Comparison of ENCODE assay signal across 8 cellular contexts in genomic region chr12:69254046-69254445, GRCh38. TPM values are rescaled to one million over a fixed set of nuclear protein-coding genes. Genes with fewer than 3 reads are reported as not detected.
A peak's percentile ranks its signal among the peaks of the same experiment; 100 is the strongest.
DNase-seq lines count a peak whose midpoint lies in the region; ATAC-seq, FAIRE-seq and TF ChIP-seq lines count a peak whose summit lies in the region.

No MANE protein-coding gene starts in this region.

- peaks cover 3% of the 10 kb centered on the region; the same call in 1 of the 2 replicates for H3K79me1 ChIP-seq in H1 (ENCODE audit: low read depth, low read length)

- H3K23ac ChIP-seq in H1 (ENCODE audit: insufficient read length) = no peak overlapping the region

- TF ChIP-seq CTCF in CD8-positive, alpha-beta T cell (IDR thresholded peaks at IDR 0.05) = peak; percentile 77
- TF ChIP-seq CTCF in H1 (IDR thresholded peaks at IDR 0.05; ENCODE audit: control extremely low read depth in 1 of 3, insufficient read depth in 1 of 3, low read depth in 1 of 3, low read length in 3 of 3) = peak in 2 of 3 experiments; percentile 46 to 59; a peak in 2 of 4 replicates

- H3K36me3 Mint-ChIP-seq in CD8-positive, alpha-beta T cell = peaks cover 43% of the 10 kb centered on the region
- peaks cover 0 to 28% (median 18%) of the 10 kb centered on the region in 5 donors for H3K36me3 Mint-ChIP-seq in naive thymus-derived CD4-positive, alpha-beta T cell

- peaks cover 47% of the 10 kb centered on the region for H3K4me1 Mint-ChIP-seq in CD8-positive, alpha-beta T cell (ENCODE audit: low read depth)
- peaks cover 19 to 56% (median 54%) of the 10 kb centered on the region in 7 donors for H3K4me1 Mint-ChIP-seq in naive thymus-derived CD4-positive, alpha-beta T cell

- H3K18ac ChIP-seq in H1 (ENCODE audit: extremely low read depth, low read length) = no peak overlapping the region

- H3K4me3 Mint-ChIP-seq in CD8-positive, alpha-beta T cell = no peak overlapping the region
- no peak overlapping the region for H3K4me3 Mint-ChIP-seq in naive thymus-derived CD4-positive, alpha-beta T cell

- H3K56ac ChIP-seq in H1 (replicated peaks; ENCODE audit: insufficient read length, low read depth, low read length) = no peak overlapping the region

- H3K4me1 ChIP-seq in CD8-positive, alpha-beta T cell (ENCODE audit: insufficient read depth, low read length) = peaks cover 13% of the 10 kb centered on the region
- peaks cover 0 to 3% (median 0%) of the 10 kb centered on the region in 4 experiments; a peak in 1 of 7 replicates for H3K4me1 ChIP-seq in H1 (replicated peaks in 1 of 4; ENCODE audit: control insufficient read depth in 3 of 4, insufficient read depth in 4 of 4, low read length in 3 of 4)
- H3K4me1 ChIP-seq in naive thymus-derived CD4-positive, alpha-beta T cell (ENCODE audit: control insufficient read depth in 2 of 2, insufficient read depth in 2 of 2, low read length in 2 of 2) = peaks cover 0 to 4% of the 10 kb centered on the region in 2 donors

- intact Hi-C loops in CD8-positive, alpha-beta T cell (cut with DNase I, micrococcal nuclease) = loop anchor here (1.0 kb wide), 2 partner anchors 15 to 100 kb away; partner anchors contain the start of gene CPSF6 (in 1 of the 2)
- intact Hi-C loops in naive thymus-derived CD4-positive, alpha-beta T cell (cut with micrococcal nuclease) = loop anchor here (1.0 to 10.0 kb wide), 6 partner anchors 15 to 1209 kb away; partner anchors contain the start of gene CPSF6 (in 2 of the 2)
- intact Hi-C loops in sciatic nerve (cut with DNase I) = no loop called here

- H2BK12ac ChIP-seq in H1 (ENCODE audit: low read depth, low read length) = no peak overlapping the region

- peaks cover 3 to 79% of the 10 kb centered on the region in 2 experiments; a peak in 3 of 4 replicates for H3K79me2 ChIP-seq in H1 (ENCODE audit: control insufficient read depth in 1 of 2, insufficient read depth in 2 of 2, low read length in 2 of 2)

- peak; percentile 70 to 72 for TF ChIP-seq RAD21 in H1 (IDR thresholded peaks at IDR 0.05 in 1 of 2, conservative IDR thresholded peaks at IDR 0.05 in 1 of 2; ENCODE audit: low read depth in 2 of 2, low read length in 2 of 2)

- H4K5ac ChIP-seq in H1 (ENCODE audit: insufficient read length, low read depth, low read length) = no peak overlapping the region

- ATAC-seq in CD8-positive, alpha-beta T cell = peak; percentile 93
- peak; percentile 76 for ATAC-seq in GM18517 (IDR thresholded peaks at IDR 0.05; ENCODE audit: unreplicated experiment)
- ATAC-seq in HG03378 (IDR thresholded peaks at IDR 0.05; ENCODE audit: unreplicated experiment) = peak; percentile 67
- ATAC-seq in naive thymus-derived CD4-positive, alpha-beta T cell = peak; percentile 94
- ATAC-seq in sciatic nerve = no peak

- no peaks in the 10 kb centered on the region for H3K9me3 Mint-ChIP-seq in CD8-positive, alpha-beta T cell
- H3K9me3 Mint-ChIP-seq in naive thymus-derived CD4-positive, alpha-beta T cell = no peaks in the 10 kb centered on the region

- FAIRE-seq in RCC 7860 (lab: Jason Lieb, UNC) (peak; percentile 32), H1 (lab: Jason Lieb, UNC) (no peak)

- no peak overlapping the region for H2AFZ ChIP-seq in H1 (ENCODE audit: low read length)

- H3K9me3 ChIP-seq in CD8-positive, alpha-beta T cell (ENCODE audit: low read length) = no peaks in the 10 kb centered on the region
- H3K9me3 ChIP-seq in H1 (ENCODE audit: insufficient read depth in 2 of 2, low read depth in 1 of 2, low read length in 1 of 2) = no peaks in the 10 kb centered on the region
- H3K9me3 ChIP-seq in naive thymus-derived CD4-positive, alpha-beta T cell (ENCODE audit: control insufficient read depth in 2 of 3, low read length in 3 of 3) = no peaks in the 10 kb centered on the region

- TF ChIP-seq EP300 in H1 (IDR thresholded peaks at IDR 0.05; ENCODE audit: borderline replicate concordance in 1 of 2, low read depth in 2 of 2, low read length in 2 of 2) = no peak

- H3K36me3 ChIP-seq in CD8-positive, alpha-beta T cell (ENCODE audit: insufficient read depth, low read length) = peaks cover 18% of the 10 kb centered on the region
- H3K36me3 ChIP-seq in H1 (ENCODE audit: control insufficient read depth in 2 of 4, insufficient read depth in 4 of 4, low read length in 3 of 4) = peaks cover 13 to 65% (median 37%) of the 10 kb centered on the region in 4 experiments
- H3K36me3 ChIP-seq in naive thymus-derived CD4-positive, alpha-beta T cell (ENCODE audit: control insufficient read depth in 2 of 3, insufficient read depth in 3 of 3, low read length in 3 of 3) = peaks cover under 1 to 29% (median 17%) of the 10 kb centered on the region in 3 experiments

- no peak overlapping the region for H3K9ac ChIP-seq in H1 (replicated peaks in 1 of 4; ENCODE audit: extremely low read depth in 1 of 4, low read depth in 3 of 4, low read length in 3 of 4)

- H3K14ac ChIP-seq in H1 (ENCODE audit: insufficient read length) = no peak overlapping the region

- no peak overlapping the region for H3K4me3 ChIP-seq in CD8-positive, alpha-beta T cell (ENCODE audit: low read depth, low read length)
- H3K4me3 ChIP-seq in H1 (ENCODE audit: extremely low read depth in 1 of 4, insufficient read depth in 2 of 4, low read depth in 3 of 4, low read length in 4 of 4) = no peak overlapping the region
- no peak overlapping the region for H3K4me3 ChIP-seq in naive thymus-derived CD4-positive, alpha-beta T cell (ENCODE audit: low read length)

- peak overlapping the region; percentile 82 for H3K27ac Mint-ChIP-seq in CD8-positive, alpha-beta T cell
- peak overlapping the region; percentile 18 to 93 (median 53) for H3K27ac Mint-ChIP-seq in naive thymus-derived CD4-positive, alpha-beta T cell

- no peak overlapping the region for H4K91ac ChIP-seq in H1 (replicated peaks; ENCODE audit: insufficient read length, low read length)

- no peak overlapping the region for H3K4ac ChIP-seq in H1 (replicated peaks; ENCODE audit: insufficient read length, low read depth, low read length)

- no peak overlapping the region for H3K27ac ChIP-seq in CD8-positive, alpha-beta T cell (ENCODE audit: low read depth, low read length)
- H3K27ac ChIP-seq in H1 (ENCODE audit: low read depth, low read length) = no peak overlapping the region
- peak overlapping the region; percentile 33 for H3K27ac ChIP-seq in naive thymus-derived CD4-positive, alpha-beta T cell (ENCODE audit: low read depth, low read length)

- no peak overlapping the region for H3K4me2 ChIP-seq in H1 (ENCODE audit: insufficient read depth in 1 of 2, low read depth in 2 of 2, low read length in 2 of 2)

- H2BK20ac ChIP-seq in H1 (ENCODE audit: low read length) = no peak overlapping the region

- H2BK15ac ChIP-seq in H1 (ENCODE audit: low read length) = no peak overlapping the region

- no peaks in the 10 kb centered on the region for H3K27me3 Mint-ChIP-seq in CD8-positive, alpha-beta T cell (ENCODE audit: low read depth)
- no peaks in the 10 kb centered on the region for H3K27me3 Mint-ChIP-seq in naive thymus-derived CD4-positive, alpha-beta T cell

- no peak overlapping the region for H2AK5ac ChIP-seq in H1 (ENCODE audit: low read depth, low read length)

- no peaks in the 10 kb centered on the region for H3K23me2 ChIP-seq in H1 (ENCODE audit: low read depth, low read length)

- no peak for DNase-seq in CD8-positive, alpha-beta T cell
- DNase-seq in RCC 7860 (ENCODE audit: low spot score) (peak; percentile 29), H1 (ENCODE audit: low read depth in 1 of 2, low spot score in 2 of 2) (no peak), sciatic nerve (ENCODE audit: low spot score) (no peak)
- DNase-seq in naive thymus-derived CD4-positive, alpha-beta T cell = peak in 7 of 9 donors; percentile 55 to 76 (median 67)
- DNase-seq in stimulated activated CD8-positive, alpha-beta memory T cell treated with anti-CD3 and anti-CD28 coated beads, Interleukin-4, amount 100 ng/mL, for 48 hours = no peak

- no peak for TF ChIP-seq POLR2A in H1 (IDR thresholded peaks at IDR 0.05; ENCODE audit: control extremely low read depth in 1 of 2, low read depth in 2 of 2, low read length in 2 of 2)

- no peaks in the 10 kb centered on the region for H3K27me3 ChIP-seq in CD8-positive, alpha-beta T cell (ENCODE audit: insufficient read depth, low read length)
- no peaks in the 10 kb centered on the region for H3K27me3 ChIP-seq in H1 (replicated peaks in 1 of 4; ENCODE audit: control insufficient read depth in 3 of 4, extremely low read depth in 1 of 4, insufficient read depth in 3 of 4, low read length in 3 of 4)
- H3K27me3 ChIP-seq in naive thymus-derived CD4-positive, alpha-beta T cell (ENCODE audit: control insufficient read depth in 2 of 2, insufficient read depth in 2 of 2, low read length in 2 of 2) = no peaks in the 10 kb centered on the region

- peaks cover 12 to 22% of the 10 kb centered on the region in 2 experiments for H4K20me1 ChIP-seq in H1 (replicated peaks in 1 of 2; ENCODE audit: control insufficient read depth in 1 of 2, insufficient read depth in 2 of 2, low read length in 2 of 2)

- H2BK120ac ChIP-seq in H1 (replicated peaks; ENCODE audit: low read depth, low read length) = no peak overlapping the region

- CTCF ChIA-PET in CD8-positive, alpha-beta T cell (lab: Charles Lee) = interaction anchor here (0.5 to 3.9 kb wide), 17 partner anchors 10 to 1967 kb away, joined by 3 to 132 read pairs (median 4); no protein-coding TSS in a partner anchor
- CTCF ChIA-PET in H1 (lab: Charles Lee; ENCODE audit: partially characterized antibody) = interaction anchor here (0.5 to 6.3 kb wide), 31 partner anchors 10 to 387 kb away, joined by 3 to 90 read pairs (median 4); partner anchors contain the start of gene CPSF6
- CTCF ChIA-PET in naive thymus-derived CD4-positive, alpha-beta T cell (lab: Charles Lee) = interaction anchor here (0.6 to 6.3 kb wide), 9 partner anchors 8 to 418 kb away, joined by 3 to 71 read pairs (median 4); no protein-coding TSS in a partner anchor

- POLR2A ChIA-PET in CD8-positive, alpha-beta T cell (lab: Charles Lee) = interaction anchor here (0.8 to 1.2 kb wide), 3 partner anchors 26 to 99 kb away, joined by 3 to 6 read pairs (median 3); no protein-coding TSS in a partner anchor
- POLR2A ChIA-PET in H1 (lab: Charles Lee; ENCODE audit: partially characterized antibody) = interaction anchor here (0.8 to 4.1 kb wide), 5 partner anchors 8 to 92 kb away, joined by 3 to 48 read pairs (median 5); partner anchors contain the start of gene CPSF6
- POLR2A ChIA-PET in naive thymus-derived CD4-positive, alpha-beta T cell (lab: Charles Lee) = interaction anchor here (0.6 to 1.4 kb wide), 4 partner anchors 10 to 97 kb away, joined by 3 to 8 read pairs (median 3); no protein-coding TSS in a partner anchor

- H2BK5ac ChIP-seq in H1 (ENCODE audit: low read depth, low read length) = no peak overlapping the region

- H4K8ac ChIP-seq in H1 (ENCODE audit: extremely low read depth, insufficient read depth, low read length) = no peak overlapping the region

RNA-seq across cellular contexts. Expression of gene CPSF6, which starts 14.7 kb away (rescaled TPM):
- total RNA-seq in CD8-positive, alpha-beta T cell = 10 to 100 TPM; 78.9 to 81.3 TPM
- total RNA-seq in H1 (2021; fragmentation: NEBNext Ultra II Directional; extraction: Animal tissue kit (Norgen Biotek cat#: 25700)) = 156 and 167 TPM in 2 replicates
- 92.7 and 98.7 TPM in 2 replicates for polyA plus RNA-seq in H1 (2011; rRNA removed)
- 72.9 TPM for polyA plus RNA-seq in H1 (2011; cell fraction: cytosol; rRNA removed)
- 142 TPM for polyA plus RNA-seq in H1 (2011; cell fraction: nucleus; rRNA removed)
- 108 to 208 TPM (median 125 TPM) in 4 replicates for polyA plus RNA-seq in H1 (2012, experiment 1 of 2)
- polyA plus RNA-seq in H1 (2012, experiment 2 of 2) = 46.5 TPM
- polyA plus RNA-seq in H1 (2013, experiment 1 of 2) = 87.2 TPM
- 80.9 TPM for polyA plus RNA-seq in H1 (2013, experiment 2 of 2)
- 118 and 121 TPM in 2 replicates for polyA minus RNA-seq in H1 (2011; rRNA and poly(A)+ RNA removed)
- polyA minus RNA-seq in H1 (2011; cell fraction: cytosol; rRNA and poly(A)+ RNA removed) = 91.5 TPM
- 144 TPM for polyA minus RNA-seq in H1 (2011; cell fraction: nucleus; rRNA and poly(A)+ RNA removed)
- total RNA-seq in naive thymus-derived CD4-positive, alpha-beta T cell = 100 to 1,000 TPM in 2 of 5 experiments, 10 to 100 TPM in 3; 86.8 to 127 (median 96.5) TPM
- polyA plus RNA-seq in naive thymus-derived CD4-positive, alpha-beta T cell = 10 to 100 TPM; 33.2 to 48.4 TPM
- total RNA-seq in sciatic nerve = 72.5 TPM

Comparison
In these comparisons a context has a peak if more than half of its experiments do, and no peak if none do; other contexts are left out.
1. DNase-seq: peak in RCC 7860 (single experiment) and naive thymus-derived CD4-positive, alpha-beta T cell (7 of 9); none in CD8-positive, alpha-beta T cell (0 of 7), H1 (0 of 2), sciatic nerve (single experiment) and stimulated activated CD8-positive, alpha-beta memory T cell treated with anti-CD3 and anti-CD28 coated beads, Interleukin-4, amount 100 ng/mL, for 48 hours (single experiment).